ENCODE assay signal across 14 cellular contexts in the genomic region with DNA sequence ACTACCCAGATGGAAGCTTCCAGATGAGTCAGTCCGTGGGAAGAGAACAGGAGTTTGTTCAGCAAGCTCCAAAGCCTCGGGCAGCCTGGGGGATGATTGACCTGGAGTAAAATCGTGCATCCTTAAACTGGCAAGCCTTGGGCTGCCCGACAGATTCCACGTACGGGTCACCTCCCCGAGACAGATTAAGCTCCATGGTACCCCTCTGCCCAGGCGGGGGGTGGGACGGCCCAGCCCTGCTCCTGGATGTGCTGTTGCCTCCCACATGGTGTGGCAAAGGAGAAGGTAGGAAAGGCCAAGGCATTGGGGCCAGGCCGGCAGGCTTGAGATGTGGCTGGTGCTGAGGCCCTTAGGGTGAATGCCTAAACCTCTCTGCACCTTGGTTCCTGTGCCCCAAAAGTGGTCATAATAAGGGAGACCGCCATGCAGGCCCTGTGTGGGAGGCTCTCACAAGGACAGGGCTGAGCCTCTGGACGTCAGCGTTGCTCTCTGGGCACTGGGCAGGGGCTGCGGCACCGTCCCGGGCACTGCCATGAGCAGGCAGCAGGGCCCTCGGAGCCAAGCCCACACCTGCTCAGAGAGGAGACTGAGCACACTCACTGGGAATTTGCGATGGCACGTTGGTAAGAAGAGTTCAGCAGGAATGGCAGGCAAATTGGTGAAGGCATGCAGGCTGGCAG.
"Had no signal": no experiment of that assay in that cellular context is flagged by ENCODE, and none has a peak within 500 bp of the region (broad histone marks: within the 10 kb centered on the region; RNA-seq: fewer than 3 reads in every experiment).

No MANE protein-coding gene starts in this region.

- H3K9me3 ChIP-seq: body of pancreas, stomach, vagina had no signal

- H3K27ac ChIP-seq: body of pancreas, gastroesophageal sphincter, stomach, vagina had no signal

- H3K9me3 Mint-ChIP-seq: activated naive CD4-positive, alpha-beta T cell treated with anti-CD3 and anti-CD28 coated beads, Interleukin-2, amount 50 U/mL, for 24 hours had no signal

- H3K27me3 Mint-ChIP-seq: activated CD8-positive, alpha-beta memory T cell treated with anti-CD3 and anti-CD28 coated beads, Interleukin-2, amount 10 ng/mL, durations not matched to agents 7 days and 5 days; central memory CD8-positive, alpha-beta T cell had no signal

- DNase-seq: activated CD4-positive, alpha-beta T cell treated with anti-CD3 and anti-CD28 coated beads, Interleukin-2, amount 50 U/mL, for 4 hours; activated CD4-positive, CD25-positive, alpha-beta regulatory T cell treated with anti-CD3 and anti-CD28 coated beads, Interleukin-2, amount 50 U/mL, for 72 hours; activated CD8-positive, alpha-beta memory T cell treated with anti-CD3 and anti-CD28 coated beads, Interleukin-2, amount 10 ng/mL, durations not matched to agents 7 days and 5 days; effector memory CD8-positive, alpha-beta T cell; naive thymus-derived CD4-positive, alpha-beta T cell; nucleus accumbens; stomach had no signal

- H3K36me3 ChIP-seq: gastroesophageal sphincter, stomach, vagina had no signal

- H3K4me3 Mint-ChIP-seq: activated CD8-positive, alpha-beta memory T cell treated with anti-CD3 and anti-CD28 coated beads, Interleukin-2, amount 10 ng/mL, durations not matched to agents 7 days and 5 days; activated naive CD4-positive, alpha-beta T cell treated with anti-CD3 and anti-CD28 coated beads, Interleukin-2, amount 50 U/mL, for 24 hours; central memory CD8-positive, alpha-beta T cell; dendritic cell treated with granulocyte-macrophage colony-stimulating factor and Interleukin-4, amounts not matched to agents 40 ng/mL and 50 ng/mL, for 4 days; effector memory CD8-positive, alpha-beta T cell; naive thymus-derived CD4-positive, alpha-beta T cell had no signal

- ATAC-seq: activated CD8-positive, alpha-beta memory T cell treated with anti-CD3 and anti-CD28 coated beads, Interleukin-2, amount 10 ng/mL, durations not matched to agents 7 days and 5 days; body of pancreas; effector memory CD8-positive, alpha-beta T cell; gastroesophageal sphincter; naive thymus-derived CD4-positive, alpha-beta T cell had no signal

- H3K36me3 Mint-ChIP-seq: activated CD8-positive, alpha-beta memory T cell treated with anti-CD3 and anti-CD28 coated beads, Interleukin-2, amount 10 ng/mL, durations not matched to agents 7 days and 5 days; activated naive CD4-positive, alpha-beta T cell treated with anti-CD3 and anti-CD28 coated beads, Interleukin-2, amount 50 U/mL, for 24 hours; naive thymus-derived CD4-positive, alpha-beta T cell had no signal

- H3K4me1 ChIP-seq: body of pancreas, gastroesophageal sphincter, stomach, vagina had no signal

- H3K27ac Mint-ChIP-seq: activated CD8-positive, alpha-beta memory T cell treated with anti-CD3 and anti-CD28 coated beads, Interleukin-2, amount 10 ng/mL, durations not matched to agents 7 days and 5 days; activated naive CD4-positive, alpha-beta T cell treated with anti-CD3 and anti-CD28 coated beads, Interleukin-2, amount 50 U/mL, for 24 hours; dendritic cell treated with granulocyte-macrophage colony-stimulating factor and Interleukin-4, amounts not matched to agents 40 ng/mL and 50 ng/mL, for 4 days; effector memory CD8-positive, alpha-beta T cell; naive thymus-derived CD4-positive, alpha-beta T cell had no signal

- H3K27me3 ChIP-seq: body of pancreas, vagina had no signal

- H3K4me1 Mint-ChIP-seq: activated CD8-positive, alpha-beta memory T cell treated with anti-CD3 and anti-CD28 coated beads, Interleukin-2, amount 10 ng/mL, durations not matched to agents 7 days and 5 days; activated naive CD4-positive, alpha-beta T cell treated with anti-CD3 and anti-CD28 coated beads, Interleukin-2, amount 50 U/mL, for 24 hours; central memory CD8-positive, alpha-beta T cell; naive thymus-derived CD4-positive, alpha-beta T cell had no signal

- H3K4me3 ChIP-seq: body of pancreas, gastroesophageal sphincter, lung, stomach, vagina had no signal
